In genomic region chr15:45495588-45495987, GRCh38 we compare ENCODE assay signal across 17 cellular contexts.
DNase-seq lines count a peak whose midpoint lies in the region; ATAC-seq and TF ChIP-seq lines count a peak whose summit lies in the region.
"Had no signal": no experiment of that assay in that cellular context is flagged by ENCODE, and none has a peak within 500 bp of the region (broad histone marks: within the 10 kb centered on the region; RNA-seq: fewer than 3 reads in every experiment).

No MANE protein-coding gene starts in this region.

- H3K4me3 ChIP-seq in retinal pigment epithelial cell (ENCODE audit: low read length): no peak overlapping the region
- H3K4me3 ChIP-seq: A549 had no signal

- DNase-seq in COLO829 (ENCODE audit: low spot score) (peak; percentile 9), amniotic epithelial cell (ENCODE audit: low read depth) (peak; percentile 7), foreskin melanocyte (peak; percentile 13), retinal pigment epithelial cell (ENCODE audit: low read depth) (peak; percentile 85), NOMO-1 treated with DMSO at 0.1 percent for 48 hours (lab: John Stamatoyannopoulos, UW; ENCODE audit: unreplicated experiment) (no peak), inferior parietal cortex (ENCODE audit: extremely low spot score) (no peak)
- DNase-seq: AML-193; CD4-positive, alpha-beta T cell; DMS153; DMS79; GF-D8; GOT3; H7; HFFc6 had no signal

- no peak for TF ChIP-seq CTCF in retinal pigment epithelial cell (conservative IDR thresholded peaks at IDR 0.05; ENCODE audit: low read depth, low read length)

- no peak for ATAC-seq in HG02571 (IDR thresholded peaks at IDR 0.05; ENCODE audit: unreplicated experiment)
- ATAC-seq: A549, HCT116 had no signal

Comparison
In these comparisons a context has a peak if more than half of its experiments do, and no peak if none do; other contexts are left out.
1. DNase-seq: peak in COLO829 (single experiment), amniotic epithelial cell (single experiment), foreskin melanocyte (single experiment) and retinal pigment epithelial cell (single experiment); none in NOMO-1 treated with DMSO at 0.1 percent for 48 hours (single experiment) and inferior parietal cortex (single experiment).